ENCODE assay signal across 25 cellular contexts in the genomic region with DNA sequence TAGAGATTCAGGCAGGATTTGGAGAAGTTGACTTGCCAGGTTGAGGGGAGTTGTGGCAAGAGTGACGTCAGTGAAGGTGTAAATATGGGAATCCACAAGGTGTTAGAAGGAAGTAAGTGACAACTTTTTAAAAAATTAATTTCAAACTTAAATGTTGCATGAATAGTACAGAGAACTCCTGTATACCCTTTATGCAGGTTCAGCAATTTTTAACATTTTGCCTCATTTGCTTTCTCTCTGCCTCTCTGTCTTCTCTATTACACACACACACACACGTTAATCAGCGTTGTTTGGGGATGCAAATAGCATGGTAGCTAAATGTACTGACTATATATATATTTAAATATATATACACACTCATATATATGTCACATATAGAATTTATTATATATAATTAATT.
"Had no signal": no experiment of that assay in that cellular context is flagged by ENCODE, and none has a peak within 500 bp of the region (broad histone marks: within the 10 kb centered on the region; RNA-seq: fewer than 3 reads in every experiment).

No MANE protein-coding gene starts in this region.

- FAIRE-seq: islet of Langerhans, keratinocyte had no signal

- H3K9me3 ChIP-seq: colonic mucosa, esophagus squamous epithelium, gastrocnemius medialis, left lung, lower lobe of right lung, mucosa of descending colon had no signal

- H3K4me3 ChIP-seq: colonic mucosa, dorsolateral prefrontal cortex, esophagus squamous epithelium, gastrocnemius medialis, heart right ventricle, left lung, lower lobe of right lung, mucosa of descending colon had no signal

- DNase-seq: colonic mucosa; dermis blood vessel endothelial cell; dorsolateral prefrontal cortex; effector CD4-positive, alpha-beta T cell; effector memory CD4-positive, alpha-beta T cell; erythroblast; esophagus squamous epithelium; foreskin fibroblast; foreskin melanocyte; gastrocnemius medialis; glutamatergic neuron; head of caudate nucleus; heart right ventricle; hippocampal formation; left cardiac atrium; left lung; left ventricle myocardium superior; lower lobe of right lung; mesenchymal stem cell; mucosa of descending colon; naive B cell had no signal

- H3K36me3 ChIP-seq: colonic mucosa, esophagus squamous epithelium, gastrocnemius medialis, heart right ventricle, left lung, lower lobe of right lung had no signal

- H3K27ac ChIP-seq: colonic mucosa, dorsolateral prefrontal cortex, epithelial cell of prostate, esophagus squamous epithelium, gastrocnemius medialis, heart right ventricle, left lung, lower lobe of right lung had no signal

- ATAC-seq: esophagus mucosa, gastrocnemius medialis, heart right ventricle, left cardiac atrium, left lung, left ventricle myocardium superior, lower lobe of right lung, mucosa of descending colon had no signal

- H3K4me1 ChIP-seq: colonic mucosa, esophagus squamous epithelium, gastrocnemius medialis, heart right ventricle, left lung, lower lobe of right lung had no signal

- H3K27me3 ChIP-seq: colonic mucosa, esophagus squamous epithelium, gastrocnemius medialis, heart right ventricle, left lung had no signal
